Comparison of ENCODE assay signal across 12 cellular contexts in the genomic region with DNA sequence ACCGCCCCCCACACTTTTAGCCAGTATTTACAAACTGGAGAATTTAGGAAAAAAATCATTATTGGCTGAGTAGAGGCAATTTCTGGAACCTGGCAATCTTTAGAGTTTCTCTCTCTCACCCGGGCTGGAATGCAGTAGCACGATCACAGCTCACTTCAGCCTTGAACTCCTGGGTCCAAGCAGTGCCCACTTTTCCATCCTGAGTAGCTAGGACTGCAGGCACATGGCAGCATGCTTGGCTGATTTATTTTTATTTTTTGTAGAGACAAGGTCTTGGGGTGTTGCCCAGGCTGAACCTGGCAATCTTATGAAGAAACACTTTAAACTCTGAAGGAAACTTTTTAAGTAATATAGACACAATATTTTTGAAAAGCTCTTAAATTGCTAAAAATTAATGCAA.
DNase-seq lines count a peak whose midpoint lies in the region; ATAC-seq and TF ChIP-seq lines count a peak whose summit lies in the region.
"Had no signal": no experiment of that assay in that cellular context is flagged by ENCODE, and none has a peak within 500 bp of the region (broad histone marks: within the 10 kb centered on the region; RNA-seq: fewer than 3 reads in every experiment).

No MANE protein-coding gene starts in this region.

- no peak for DNase-seq in endodermal cell
- DNase-seq in omental fat pad (ENCODE audit: low spot score), result no peak
- no peak for DNase-seq in transverse colon
- DNase-seq in GM23248, result no peak
- no peak for DNase-seq in stimulated activated CD4-positive, alpha-beta T cell treated with anti-CD3 and anti-CD28 coated beads, Interleukin-2, amount 100 ng/mL, for 48 hours
- DNase-seq in NCI-H1436 treated with DMSO at 0.1 percent for 48 hours (lab: John Stamatoyannopoulos, UW), result no peak
- DNase-seq: activated naive CD4-positive, alpha-beta T cell treated with anti-CD3 and anti-CD28 coated beads for 36 hours; CD4-positive, alpha-beta T cell; NCI-H187; occipital lobe had no signal

- TF ChIP-seq POLR2A in transverse colon (IDR thresholded peaks at IDR 0.05), result no peak

- H3K79me2 ChIP-seq in GM23248 (ENCODE audit: insufficient read depth), result peaks cover 72% of the 10 kb centered on the region

- H3F3A ChIP-seq in GM23248 (ENCODE audit: insufficient read depth), result no peaks in the 10 kb centered on the region

- H3K4me2 ChIP-seq in GM23248 (ENCODE audit: unreplicated experiment), result no peak overlapping the region

- H3K27me3 ChIP-seq in endodermal cell (ENCODE audit: control insufficient read depth, insufficient read depth, low read length, poor library complexity, severe bottlenecking) (no peaks in the 10 kb centered on the region), transverse colon (no peaks in the 10 kb centered on the region), GM23248 (replicated peaks; ENCODE audit: insufficient read depth) (no peaks in the 10 kb centered on the region)

- H3K4me3 Mint-ChIP-seq in endodermal cell, result no peak overlapping the region
- H3K4me3 Mint-ChIP-seq: activated naive CD4-positive, alpha-beta T cell treated with anti-CD3 and anti-CD28 coated beads for 36 hours; CD4-positive, alpha-beta T cell; central memory CD8-positive, alpha-beta T cell had no signal

- no peak overlapping the region for H3K4me3 ChIP-seq in endodermal cell (ENCODE audit: low read length)
- no peak overlapping the region for H3K4me3 ChIP-seq in transverse colon
- no peak overlapping the region for H3K4me3 ChIP-seq in GM23248

- H3K27ac ChIP-seq in VCaP, result peak overlapping the region; percentile 30; the same call in 1 of the 2 replicates
- H3K27ac ChIP-seq in endodermal cell (ENCODE audit: low read depth, low read length), result no peak overlapping the region
- peak overlapping the region; percentile 71 to 84 (median 78) for H3K27ac ChIP-seq in transverse colon
- no peak overlapping the region for H3K27ac ChIP-seq in GM23248

- TF ChIP-seq EP300 in transverse colon (IDR thresholded peaks at IDR 0.05; ENCODE audit: low read depth), result no peak

- TF ChIP-seq CTCF in VCaP (conservative IDR thresholded peaks at IDR 0.05), result no peak
- TF ChIP-seq CTCF in endodermal cell (conservative IDR thresholded peaks at IDR 0.05), result peak; percentile 35
- TF ChIP-seq CTCF in omental fat pad (IDR thresholded peaks at IDR 0.05), result no peak
- TF ChIP-seq CTCF in transverse colon (IDR thresholded peaks at IDR 0.05), result no peak

- H3K4me1 ChIP-seq in endodermal cell (ENCODE audit: control insufficient read depth, insufficient read depth, low read length), result peaks cover 5% of the 10 kb centered on the region
- peaks cover 47 to 91% (median 63%) of the 10 kb centered on the region in 4 donors for H3K4me1 ChIP-seq in transverse colon
- H3K4me1 ChIP-seq in GM23248 (ENCODE audit: insufficient read depth), result peaks cover 6% of the 10 kb centered on the region

- ATAC-seq in omental fat pad (ENCODE audit: low FRiP score), result peak; percentile 30

- no peaks in the 10 kb centered on the region for H4K20me1 ChIP-seq in GM23248 (ENCODE audit: insufficient read depth)

- H3K4me1 Mint-ChIP-seq in endodermal cell, result peaks cover 72% of the 10 kb centered on the region

- H3K9me3 ChIP-seq in endodermal cell (ENCODE audit: control insufficient read depth, low read length) (no peaks in the 10 kb centered on the region), transverse colon (no peaks in the 10 kb centered on the region), GM23248 (ENCODE audit: low read depth) (no peaks in the 10 kb centered on the region)

- intact Hi-C loops in transverse colon (cut with DNase I; ENCODE audit: low total_unique reads), result loop anchor here (10.0 kb wide), 1 partner anchor 50 kb away; no protein-coding TSS in a partner anchor

- no peak overlapping the region for H2AFZ ChIP-seq in GM23248

- peaks cover 55% of the 10 kb centered on the region for H3K36me3 ChIP-seq in endodermal cell (ENCODE audit: control insufficient read depth, insufficient read depth, low read length)
- H3K36me3 ChIP-seq in transverse colon, result no peaks in the 10 kb centered on the region
- H3K36me3 ChIP-seq in GM23248 (ENCODE audit: low read depth), result peaks cover 1% of the 10 kb centered on the region; the same call in 1 of the 2 replicates

- no peaks in the 10 kb centered on the region for H3K9me3 Mint-ChIP-seq in endodermal cell
- H3K9me3 Mint-ChIP-seq: activated naive CD4-positive, alpha-beta T cell treated with anti-CD3 and anti-CD28 coated beads for 36 hours; CD4-positive, alpha-beta T cell; central memory CD8-positive, alpha-beta T cell had no signal

- no peaks in the 10 kb centered on the region for H3K9me2 ChIP-seq in GM23248 (ENCODE audit: insufficient read depth)

- in situ Hi-C loops in transverse colon (cut with MboI; ENCODE audit: low pct_ligation_motif_present in 1 of 4, low pct_unique_long_range_greater_than_20kb in 1 of 4, low sequenced_read_pairs in 3 of 4), result no loop called here
- in situ Hi-C loops in GM23248 (cut with MboI), result no loop called here

- WGBS in endodermal cell (ENCODE audit: insufficient coverage in 1 of 2, insufficient read length in 1 of 2), 2 experiments, result 72 to 100% methylated on average over 2 to 3 of the region's 3 CpGs
- 56 to 66% methylated on average over 3 of the region's 3 CpGs for WGBS in transverse colon (ENCODE audit: low coverage in 1 of 2), 2 donors
- WGBS in GM23248 (ENCODE audit: low coverage in 1 of 2, low lambda C conversion rate in 2 of 2, missing lambda C conversion rate in 2 of 2), 2 experiments, result 32 to 34% methylated on average over 3 of the region's 3 CpGs

- H3K9ac ChIP-seq in endodermal cell (ENCODE audit: extremely low read depth, low read length, poor library complexity, severe bottlenecking) (no peak overlapping the region), GM23248 (no peak overlapping the region)

- H3K36me3 Mint-ChIP-seq in endodermal cell (ENCODE audit: low read depth), result peaks cover 45% of the 10 kb centered on the region

- no peak overlapping the region for H3K27ac Mint-ChIP-seq in endodermal cell
- H3K27ac Mint-ChIP-seq: activated naive CD4-positive, alpha-beta T cell treated with anti-CD3 and anti-CD28 coated beads for 36 hours; CD4-positive, alpha-beta T cell had no signal

- H3K27me3 Mint-ChIP-seq in endodermal cell (ENCODE audit: insufficient read depth), result no peaks in the 10 kb centered on the region
- H3K27me3 Mint-ChIP-seq: CD4-positive, alpha-beta T cell; central memory CD8-positive, alpha-beta T cell had no signal

Comparison
In these comparisons a context has a peak if more than half of its experiments do, and no peak if none do; other contexts are left out.
1. H3K27ac ChIP-seq: peak in VCaP (single experiment) and transverse colon (4 of 4); none in endodermal cell (single experiment) and GM23248 (single experiment).